ENCODE assay signal across 2 cellular contexts in the genomic region with DNA sequence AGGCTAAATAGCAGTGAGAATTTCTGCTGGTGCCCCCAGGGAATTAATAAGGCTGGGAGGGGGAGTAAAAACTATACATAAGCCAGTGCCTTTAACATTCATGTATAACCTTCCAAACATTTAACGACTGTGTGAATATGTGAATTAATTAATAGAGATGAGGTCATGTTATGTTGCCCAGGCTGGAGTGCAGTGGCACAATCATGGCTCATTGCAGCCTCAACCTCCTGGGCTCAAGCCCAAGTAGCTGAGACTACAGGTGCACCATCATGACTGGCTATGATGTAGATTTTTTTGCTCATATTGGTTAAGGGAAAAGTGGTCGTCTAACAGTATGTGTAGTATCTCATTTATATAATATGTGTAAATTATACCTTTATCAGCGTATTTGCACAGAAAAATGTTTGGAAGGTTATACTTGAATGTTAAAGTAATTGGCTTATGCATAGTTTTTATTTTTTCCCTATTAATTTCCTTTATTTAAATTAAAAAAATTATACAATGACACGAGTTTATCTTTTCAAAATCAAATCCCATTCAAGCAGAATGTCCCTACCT.
TF ChIP-seq lines count a peak whose summit lies in the region.

No MANE protein-coding gene starts in this region.

TF ChIP-seq in HEK293, 187 proteins besides CTCF, POLR2A, EP300 and RAD21 (continued from another document):
- TF ChIP-seq, protein P1, sequence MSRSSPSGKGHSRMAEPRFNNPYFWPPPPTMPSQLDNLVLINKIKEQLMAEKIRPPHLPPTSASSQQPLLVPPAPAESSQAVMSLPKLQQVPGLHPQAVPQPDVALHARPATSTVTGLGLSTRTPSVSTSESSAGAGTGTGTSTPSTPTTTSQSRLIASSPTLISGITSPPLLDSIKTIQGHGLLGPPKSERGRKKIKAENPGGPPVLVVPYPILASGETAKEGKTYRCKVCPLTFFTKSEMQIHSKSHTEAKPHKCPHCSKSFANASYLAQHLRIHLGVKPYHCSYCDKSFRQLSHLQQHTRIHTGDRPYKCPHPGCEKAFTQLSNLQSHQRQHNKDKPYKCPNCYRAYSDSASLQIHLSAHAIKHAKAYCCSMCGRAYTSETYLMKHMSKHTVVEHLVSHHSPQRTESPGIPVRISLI (tag by site-specific recombination; IDR thresholded peaks at IDR 0.05): no peak
- TF ChIP-seq ZEB2 (tag by site-specific recombination; IDR thresholded peaks at IDR 0.05): peak; percentile 7; the same call in 1 of the 2 replicates
- TF ChIP-seq KLF1 (tag by site-specific recombination; IDR thresholded peaks at IDR 0.05): no peak
- peak; percentile 65 for TF ChIP-seq SCRT2 (tag by site-specific recombination; IDR thresholded peaks at IDR 0.05)
- TF ChIP-seq ZNF140 (tag by site-specific recombination; IDR thresholded peaks at IDR 0.05): no peak
- no peak for TF ChIP-seq ZNF174 (tag by site-specific recombination; IDR thresholded peaks at IDR 0.05)
- no peak for TF ChIP-seq YY1 (tag by site-specific recombination; IDR thresholded peaks at IDR 0.05)
- no peak for TF ChIP-seq ZNF335 (tag by site-specific recombination; conservative IDR thresholded peaks at IDR 0.05)
- TF ChIP-seq ZNF26 (tag by site-specific recombination; IDR thresholded peaks at IDR 0.05): no peak
- peak; percentile 74; the same call in 1 of the 2 replicates for TF ChIP-seq ATF2 (tag by site-specific recombination; IDR thresholded peaks at IDR 0.05; ENCODE audit: low read depth)
- no peak for TF ChIP-seq ZFP37 (tag by site-specific recombination; IDR thresholded peaks at IDR 0.05)

TF ChIP-seq in WTC11, 78 proteins besides CTCF, POLR2A, EP300 and RAD21 (continued from another document):
- TF ChIP-seq, protein P2, sequence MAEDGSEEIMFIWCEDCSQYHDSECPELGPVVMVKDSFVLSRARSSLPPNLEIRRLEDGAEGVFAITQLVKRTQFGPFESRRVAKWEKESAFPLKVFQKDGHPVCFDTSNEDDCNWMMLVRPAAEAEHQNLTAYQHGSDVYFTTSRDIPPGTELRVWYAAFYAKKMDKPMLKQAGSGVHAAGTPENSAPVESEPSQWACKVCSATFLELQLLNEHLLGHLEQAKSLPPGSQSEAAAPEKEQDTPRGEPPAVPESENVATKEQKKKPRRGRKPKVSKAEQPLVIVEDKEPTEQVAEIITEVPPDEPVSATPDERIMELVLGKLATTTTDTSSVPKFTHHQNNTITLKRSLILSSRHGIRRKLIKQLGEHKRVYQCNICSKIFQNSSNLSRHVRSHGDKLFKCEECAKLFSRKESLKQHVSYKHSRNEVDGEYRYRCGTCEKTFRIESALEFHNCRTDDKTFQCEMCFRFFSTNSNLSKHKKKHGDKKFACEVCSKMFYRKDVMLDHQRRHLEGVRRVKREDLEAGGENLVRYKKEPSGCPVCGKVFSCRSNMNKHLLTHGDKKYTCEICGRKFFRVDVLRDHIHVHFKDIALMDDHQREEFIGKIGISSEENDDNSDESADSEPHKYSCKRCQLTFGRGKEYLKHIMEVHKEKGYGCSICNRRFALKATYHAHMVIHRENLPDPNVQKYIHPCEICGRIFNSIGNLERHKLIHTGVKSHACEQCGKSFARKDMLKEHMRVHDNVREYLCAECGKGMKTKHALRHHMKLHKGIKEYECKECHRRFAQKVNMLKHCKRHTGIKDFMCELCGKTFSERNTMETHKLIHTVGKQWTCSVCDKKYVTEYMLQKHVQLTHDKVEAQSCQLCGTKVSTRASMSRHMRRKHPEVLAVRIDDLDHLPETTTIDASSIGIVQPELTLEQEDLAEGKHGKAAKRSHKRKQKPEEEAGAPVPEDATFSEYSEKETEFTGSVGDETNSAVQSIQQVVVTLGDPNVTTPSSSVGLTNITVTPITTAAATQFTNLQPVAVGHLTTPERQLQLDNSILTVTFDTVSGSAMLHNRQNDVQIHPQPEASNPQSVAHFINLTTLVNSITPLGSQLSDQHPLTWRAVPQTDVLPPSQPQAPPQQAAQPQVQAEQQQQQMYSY (CRISPR knock-in tag; IDR thresholded peaks at IDR 0.05): no peak
- TF ChIP-seq NR3C1 (CRISPR knock-in tag; conservative IDR thresholded peaks at IDR 0.05; ENCODE audit: low read depth) (no peak), ERG (CRISPR knock-in tag; IDR thresholded peaks at IDR 0.05) (no peak), CREM (CRISPR knock-in tag; IDR thresholded peaks at IDR 0.05) (no peak), ZNF232 (CRISPR knock-in tag; IDR thresholded peaks at IDR 0.05) (no peak), TP53 (CRISPR knock-in tag; IDR thresholded peaks at IDR 0.05) (no peak), MXD4 (CRISPR knock-in tag; IDR thresholded peaks at IDR 0.05; ENCODE audit: borderline replicate concordance) (no peak), TEAD1 (CRISPR knock-in tag; IDR thresholded peaks at IDR 0.05) (no peak), RELA (CRISPR knock-in tag; IDR thresholded peaks at IDR 0.05; ENCODE audit: borderline replicate concordance) (no peak), RORB (CRISPR knock-in tag; IDR thresholded peaks at IDR 0.05) (no peak), NR1H2 (CRISPR knock-in tag; IDR thresholded peaks at IDR 0.05) (no peak)
- TF ChIP-seq, protein P3, sequence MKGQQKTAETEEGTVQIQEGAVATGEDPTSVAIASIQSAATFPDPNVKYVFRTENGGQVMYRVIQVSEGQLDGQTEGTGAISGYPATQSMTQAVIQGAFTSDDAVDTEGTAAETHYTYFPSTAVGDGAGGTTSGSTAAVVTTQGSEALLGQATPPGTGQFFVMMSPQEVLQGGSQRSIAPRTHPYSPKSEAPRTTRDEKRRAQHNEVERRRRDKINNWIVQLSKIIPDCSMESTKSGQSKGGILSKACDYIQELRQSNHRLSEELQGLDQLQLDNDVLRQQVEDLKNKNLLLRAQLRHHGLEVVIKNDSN (CRISPR knock-in tag; IDR thresholded peaks at IDR 0.05): no peak
- TF ChIP-seq, protein P4, sequence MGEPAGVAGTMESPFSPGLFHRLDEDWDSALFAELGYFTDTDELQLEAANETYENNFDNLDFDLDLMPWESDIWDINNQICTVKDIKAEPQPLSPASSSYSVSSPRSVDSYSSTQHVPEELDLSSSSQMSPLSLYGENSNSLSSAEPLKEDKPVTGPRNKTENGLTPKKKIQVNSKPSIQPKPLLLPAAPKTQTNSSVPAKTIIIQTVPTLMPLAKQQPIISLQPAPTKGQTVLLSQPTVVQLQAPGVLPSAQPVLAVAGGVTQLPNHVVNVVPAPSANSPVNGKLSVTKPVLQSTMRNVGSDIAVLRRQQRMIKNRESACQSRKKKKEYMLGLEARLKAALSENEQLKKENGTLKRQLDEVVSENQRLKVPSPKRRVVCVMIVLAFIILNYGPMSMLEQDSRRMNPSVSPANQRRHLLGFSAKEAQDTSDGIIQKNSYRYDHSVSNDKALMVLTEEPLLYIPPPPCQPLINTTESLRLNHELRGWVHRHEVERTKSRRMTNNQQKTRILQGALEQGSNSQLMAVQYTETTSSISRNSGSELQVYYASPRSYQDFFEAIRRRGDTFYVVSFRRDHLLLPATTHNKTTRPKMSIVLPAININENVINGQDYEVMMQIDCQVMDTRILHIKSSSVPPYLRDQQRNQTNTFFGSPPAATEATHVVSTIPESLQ (CRISPR knock-in tag; IDR thresholded peaks at IDR 0.05): no peak
